In the genomic region with DNA sequence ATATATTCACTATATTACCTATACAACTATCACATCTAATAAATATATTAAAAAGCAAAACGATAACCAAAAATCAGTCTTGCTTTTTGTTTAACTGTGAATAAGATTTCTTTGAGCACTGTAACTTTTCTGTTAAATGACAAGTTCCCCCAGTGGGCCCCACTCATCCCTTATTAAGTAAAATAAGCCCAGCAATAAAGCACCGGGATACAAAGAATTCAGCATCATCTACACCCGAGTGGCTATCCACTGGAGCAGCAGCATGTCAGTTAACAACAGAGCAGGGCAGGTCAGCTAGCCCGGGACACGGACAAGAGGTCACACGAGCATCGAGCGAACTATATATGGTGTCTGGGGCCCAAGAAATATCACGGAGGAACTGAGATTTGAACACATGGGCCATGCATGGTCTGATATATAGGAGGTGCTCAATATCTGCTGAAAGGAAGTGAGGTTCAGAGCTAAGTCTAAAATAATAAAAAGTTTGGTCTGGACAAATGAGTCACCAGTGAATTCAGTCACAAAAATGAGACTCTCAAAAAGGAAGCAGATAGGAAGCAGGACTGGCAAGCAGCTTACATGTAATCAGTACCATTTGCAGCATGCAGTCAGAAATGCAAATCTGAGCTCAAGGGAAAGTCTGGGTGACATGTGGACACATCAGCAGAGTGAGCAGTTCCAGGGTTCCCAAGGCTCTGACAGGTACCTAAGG, we compare ENCODE assay signal across 9 cellular contexts. TPM values are rescaled to one million over a fixed set of nuclear protein-coding genes. Genes with fewer than 3 reads are reported as not detected.
DNase-seq lines count a peak whose midpoint lies in the region; ATAC-seq and TF ChIP-seq lines count a peak whose summit lies in the region.
"Had no signal": no experiment of that assay in that cellular context is flagged by ENCODE, and none has a peak within 500 bp of the region (broad histone marks: within the 10 kb centered on the region; RNA-seq: fewer than 3 reads in every experiment).

No MANE protein-coding gene starts in this region.

- no peak overlapping the region for H3K9ac ChIP-seq in SK-N-SH

- H3K9me2 ChIP-seq in SK-N-SH = no peaks in the 10 kb centered on the region

- 45 to 67% (median 56%) methylated on average over 9 of the region's 9 CpGs for WGBS in heart left ventricle, 4 donors
- WGBS in SK-N-SH (ENCODE audit: low lambda C conversion rate) = 84% methylated on average over 9 of the region's 9 CpGs

- H3K36me3 Mint-ChIP-seq in neural crest cell (ENCODE audit: low read depth) = no peaks in the 10 kb centered on the region

- POLR2A ChIA-PET in SK-N-SH (lab: Yijun Ruan, JAX) = no interaction called here

- H3K4me2 ChIP-seq in SK-N-SH = peak overlapping the region; percentile 64

- no peak overlapping the region for H3K4me3 ChIP-seq in heart left ventricle
- 0 out of 4 replicates have a peak overlapping the region, but pooled peaks of 1 of the 2 experiments have one; percentile 9 for H3K4me3 ChIP-seq in SK-N-SH (ENCODE audit: low read depth in 2 of 2, low read length in 1 of 2)

- H3K4me3 Mint-ChIP-seq in neural crest cell = peak overlapping the region; percentile 39
- H3K4me3 Mint-ChIP-seq: activated naive CD8-positive, alpha-beta T cell had no signal

- no peak for TF ChIP-seq RAD21 in SK-N-SH (IDR thresholded peaks at IDR 0.05; ENCODE audit: low read length)

- no peak for TF ChIP-seq POLR2A in heart left ventricle (IDR thresholded peaks at IDR 0.05)

- H3K27me3 Mint-ChIP-seq in neural crest cell (ENCODE audit: low read depth) = peaks cover 7% of the 10 kb centered on the region
- H3K27me3 Mint-ChIP-seq: activated naive CD8-positive, alpha-beta T cell had no signal

- ATAC-seq in heart left ventricle = no peak
- ATAC-seq in Right ventricle myocardium inferior = no peak
- ATAC-seq in HG02943 (IDR thresholded peaks at IDR 0.05; ENCODE audit: low read depth, unreplicated experiment) = peak; percentile 37

- H3K27ac Mint-ChIP-seq in neural crest cell (ENCODE audit: unreplicated experiment) = no peak overlapping the region
- H3K27ac Mint-ChIP-seq: activated naive CD8-positive, alpha-beta T cell had no signal

- H3K36me3 ChIP-seq in heart left ventricle (peaks cover 0 to 29% (median 21%) of the 10 kb centered on the region in 9 donors), SK-N-SH (replicated peaks in 1 of 2; ENCODE audit: control insufficient read depth in 1 of 2, insufficient read depth in 2 of 2, low read length in 1 of 2) (peaks cover 28 to 29% of the 10 kb centered on the region in 2 experiments)

- no peaks in the 10 kb centered on the region for H3K9me3 Mint-ChIP-seq in neural crest cell

- no peaks in the 10 kb centered on the region for H3K27me3 ChIP-seq in heart left ventricle
- H3K27me3 ChIP-seq in SK-N-SH (ENCODE audit: insufficient read depth) = no peaks in the 10 kb centered on the region

- DNase-seq in heart left ventricle = no peak
- no peak for DNase-seq in Right ventricle myocardium inferior (ENCODE audit: missing footprints)
- no peak for DNase-seq in SK-N-SH
- no peak for DNase-seq in neural crest cell (ENCODE audit: low read depth, low spot score)
- no peak for DNase-seq in NCI-H748 (lab: John Stamatoyannopoulos, UW; ENCODE audit: unreplicated experiment)
- no peak for DNase-seq in NCI-H2029 treated with DMSO at 0.1 percent for 48 hours (lab: John Stamatoyannopoulos, UW)
- no peak for DNase-seq in DMS114 treated with DMSO at 0.1 percent for 48 hours (lab: John Stamatoyannopoulos, UW; ENCODE audit: unreplicated experiment)

- no peaks in the 10 kb centered on the region for H4K20me1 ChIP-seq in SK-N-SH (ENCODE audit: insufficient read depth)

- CTCF ChIA-PET in SK-N-SH (lab: Yijun Ruan, JAX) = interaction anchor here (0.6 to 2.1 kb wide), 5 partner anchors 16 to 879 kb away, joined by 3 to 7 read pairs (median 5); no protein-coding TSS in a partner anchor

- peaks cover 21% of the 10 kb centered on the region for H3F3A ChIP-seq in SK-N-SH (replicated peaks; ENCODE audit: insufficient read depth)

- H3K4me1 ChIP-seq in heart left ventricle (peaks cover 4 to 46% (median 33%) of the 10 kb centered on the region in 12 donors), SK-N-SH (ENCODE audit: control insufficient read depth in 1 of 2, insufficient read depth in 2 of 2, low read depth in 1 of 2, low read length in 1 of 2) (peaks cover 13 to 21% of the 10 kb centered on the region in 2 experiments)

- no peaks in the 10 kb centered on the region for H3K9me3 ChIP-seq in heart left ventricle
- H3K9me3 ChIP-seq in SK-N-SH = no peaks in the 10 kb centered on the region

- H3K27ac ChIP-seq in heart left ventricle = peak overlapping the region in 10 of 12 donors; percentile 6 to 71 (median 44)
- H3K27ac ChIP-seq in SK-N-SH (ENCODE audit: low read depth in 2 of 2, low read length in 1 of 2) = peak overlapping the region; percentile 24 to 71; a peak in 3 of 4 replicates

- TF ChIP-seq EP300 in SK-N-SH (IDR thresholded peaks at IDR 0.05; ENCODE audit: borderline replicate concordance in 1 of 2, low read depth in 1 of 2, low read length in 1 of 2) = no peak

- intact Hi-C loops in heart left ventricle (cut with DNase I) = no loop called here
- intact Hi-C loops in Right ventricle myocardium inferior (cut with DNase I) = no loop called here

- TF ChIP-seq CTCF in heart left ventricle (IDR thresholded peaks at IDR 0.05) (no peak), SK-N-SH (IDR thresholded peaks at IDR 0.05) (no peak), neural crest cell (conservative IDR thresholded peaks at IDR 0.05) (no peak)

- peaks cover 74% of the 10 kb centered on the region for H3K79me2 ChIP-seq in SK-N-SH (ENCODE audit: insufficient read depth)

- H2AFZ ChIP-seq in SK-N-SH (ENCODE audit: low read depth) = no peak overlapping the region

- peaks cover 27% of the 10 kb centered on the region for H3K4me1 Mint-ChIP-seq in neural crest cell

TF ChIP-seq in SK-N-SH, 30 proteins besides CTCF, POLR2A, EP300 and RAD21:
- TF ChIP-seq RFX5 (IDR thresholded peaks at IDR 0.05; ENCODE audit: low read length) (no peak), FOSL2 (IDR thresholded peaks at IDR 0.05; ENCODE audit: borderline replicate concordance, low read depth) (peak; percentile 55; the same call in 1 of the 2 replicates), FOXJ3 (CRISPR knock-in tag; IDR thresholded peaks at IDR 0.05) (no peak), MEF2A (IDR thresholded peaks at IDR 0.05; ENCODE audit: borderline replicate concordance, low read depth) (no peak), RXRA (IDR thresholded peaks at IDR 0.05; ENCODE audit: borderline replicate concordance, low read depth) (no peak), SMC3 (IDR thresholded peaks at IDR 0.05; ENCODE audit: low read depth, low read length) (no peak), MXI1 (IDR thresholded peaks at IDR 0.05; ENCODE audit: low read depth, low read length) (no peak), TCF12 (IDR thresholded peaks at IDR 0.05) (peak; percentile 68)
- TF ChIP-seq, protein P1, sequence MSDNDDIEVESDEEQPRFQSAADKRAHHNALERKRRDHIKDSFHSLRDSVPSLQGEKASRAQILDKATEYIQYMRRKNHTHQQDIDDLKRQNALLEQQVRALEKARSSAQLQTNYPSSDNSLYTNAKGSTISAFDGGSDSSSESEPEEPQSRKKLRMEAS (IDR thresholded peaks at IDR 0.05; ENCODE audit: low read depth) = 0 out of 2 replicates have a peak, but pooled peaks have one; percentile 30
- TF ChIP-seq, protein P2, sequence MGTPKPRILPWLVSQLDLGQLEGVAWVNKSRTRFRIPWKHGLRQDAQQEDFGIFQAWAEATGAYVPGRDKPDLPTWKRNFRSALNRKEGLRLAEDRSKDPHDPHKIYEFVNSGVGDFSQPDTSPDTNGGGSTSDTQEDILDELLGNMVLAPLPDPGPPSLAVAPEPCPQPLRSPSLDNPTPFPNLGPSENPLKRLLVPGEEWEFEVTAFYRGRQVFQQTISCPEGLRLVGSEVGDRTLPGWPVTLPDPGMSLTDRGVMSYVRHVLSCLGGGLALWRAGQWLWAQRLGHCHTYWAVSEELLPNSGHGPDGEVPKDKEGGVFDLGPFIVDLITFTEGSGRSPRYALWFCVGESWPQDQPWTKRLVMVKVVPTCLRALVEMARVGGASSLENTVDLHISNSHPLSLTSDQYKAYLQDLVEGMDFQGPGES (IDR thresholded peaks at IDR 0.05; ENCODE audit: low read depth, low read length) = no peak
- TF ChIP-seq, protein P3, sequence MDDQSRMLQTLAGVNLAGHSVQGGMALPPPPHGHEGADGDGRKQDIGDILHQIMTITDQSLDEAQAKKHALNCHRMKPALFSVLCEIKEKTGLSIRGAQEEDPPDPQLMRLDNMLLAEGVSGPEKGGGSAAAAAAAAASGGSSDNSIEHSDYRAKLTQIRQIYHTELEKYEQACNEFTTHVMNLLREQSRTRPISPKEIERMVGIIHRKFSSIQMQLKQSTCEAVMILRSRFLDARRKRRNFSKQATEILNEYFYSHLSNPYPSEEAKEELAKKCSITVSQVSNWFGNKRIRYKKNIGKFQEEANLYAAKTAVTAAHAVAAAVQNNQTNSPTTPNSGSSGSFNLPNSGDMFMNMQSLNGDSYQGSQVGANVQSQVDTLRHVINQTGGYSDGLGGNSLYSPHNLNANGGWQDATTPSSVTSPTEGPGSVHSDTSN (IDR thresholded peaks at IDR 0.05) = peak; percentile 54; the same call in 1 of the 2 replicates

RNA-seq across cellular contexts. Expression of a gene that starts 4.1 kb away (rescaled TPM):
- total RNA-seq in heart left ventricle = 10 to 100 TPM; 12.8 to 31.5 (median 23.0) TPM
- polyA plus RNA-seq in heart left ventricle = 1 to 10 TPM; 4.4 to 4.7 TPM
- 25.0 TPM for total RNA-seq in Right ventricle myocardium inferior
- 4.5 and 6.2 TPM in 2 replicates for polyA plus RNA-seq in SK-N-SH (2012; rRNA removed)
- polyA plus RNA-seq in SK-N-SH (2012; cell fraction: cytosol; rRNA removed) = 5.3 and 5.4 TPM in 2 replicates
- polyA plus RNA-seq in SK-N-SH (2012; cell fraction: nucleus; rRNA removed) = 7.9 and 12.0 TPM in 2 replicates
- total RNA-seq in neural crest cell = 19.7 and 23.0 TPM in 2 replicates
